17 cellular contexts compared by ENCODE assay signal in the genomic region with DNA sequence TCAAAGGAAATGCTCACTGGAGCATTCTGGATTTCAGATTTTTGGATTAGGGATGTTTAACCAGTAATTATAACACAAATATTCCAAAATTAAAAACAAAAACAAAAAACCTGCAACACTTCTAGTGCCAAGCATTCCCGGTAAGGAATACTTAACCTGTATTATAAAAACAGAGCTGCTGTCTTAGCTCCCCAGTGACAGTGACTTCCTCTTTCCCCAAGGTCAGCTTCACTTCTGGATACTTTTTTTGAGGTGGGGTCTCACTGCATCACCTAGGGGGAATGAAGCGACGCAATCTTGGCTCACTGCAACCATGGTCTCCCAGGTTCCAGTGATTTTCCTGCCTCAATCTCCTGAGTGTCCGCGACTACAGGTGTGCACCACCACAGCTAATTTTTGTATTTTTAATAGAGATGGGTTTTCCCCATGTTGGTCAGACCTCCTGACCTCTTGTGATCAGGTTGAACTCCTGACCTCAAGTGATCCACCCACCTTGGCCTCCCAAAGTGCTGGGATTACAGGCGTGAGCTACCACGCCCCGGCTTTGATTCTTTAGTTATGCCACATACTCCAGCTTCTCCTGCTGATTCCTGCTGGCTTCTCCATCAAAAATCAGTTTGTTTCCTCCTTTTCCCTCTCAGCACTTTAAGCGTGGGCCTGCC. TPM values are rescaled to one million over a fixed set of nuclear protein-coding genes. Genes with fewer than 3 reads are reported as not detected.
DNase-seq lines count a peak whose midpoint lies in the region; ATAC-seq, FAIRE-seq and TF ChIP-seq lines count a peak whose summit lies in the region.
"Had no signal": no experiment of that assay in that cellular context is flagged by ENCODE, and none has a peak within 500 bp of the region (broad histone marks: within the 10 kb centered on the region; RNA-seq: fewer than 3 reads in every experiment).

No MANE protein-coding gene starts in this region.

- no peak for TF ChIP-seq RAD21 in H1 (IDR thresholded peaks at IDR 0.05 in 1 of 2, conservative IDR thresholded peaks at IDR 0.05 in 1 of 2; ENCODE audit: low read depth in 2 of 2, low read length in 2 of 2)

- H3K9me3 ChIP-seq in H1 (ENCODE audit: insufficient read depth in 2 of 2, low read depth in 1 of 2, low read length in 1 of 2) = no peaks in the 10 kb centered on the region
- H3K9me3 ChIP-seq: neutrophil, right atrium auricular region had no signal

- H4K20me1 ChIP-seq in H1 (replicated peaks in 1 of 2; ENCODE audit: control insufficient read depth in 1 of 2, insufficient read depth in 2 of 2, low read length in 2 of 2) = peaks cover 32 to 40% of the 10 kb centered on the region in 2 experiments

- H3K18ac ChIP-seq in H1 (ENCODE audit: extremely low read depth, low read length) = no peak overlapping the region

- no peak for ATAC-seq in activated T-cell treated with anti-CD3 and anti-CD28 coated beads, Interleukin-2, amount 50 U/mL, for 4 hours
- ATAC-seq in T-cell (replicated peaks in 1 of 4) (no peak), HG03354 (IDR thresholded peaks at IDR 0.05; ENCODE audit: poor library complexity, severe bottlenecking, unreplicated experiment) (no peak)
- no peak for ATAC-seq in stimulated activated naive CD8-positive, alpha-beta T cell treated with anti-CD3 and anti-CD28 coated beads, Interleukin-15, amount 100 ng/mL, for 72 hours

- no peak overlapping the region for H2AK5ac ChIP-seq in H1 (ENCODE audit: low read depth, low read length)

- H2BK12ac ChIP-seq in H1 (ENCODE audit: low read depth, low read length) = no peak overlapping the region

- H3K14ac ChIP-seq in H1 (ENCODE audit: insufficient read length) = no peak overlapping the region

- no peak overlapping the region for H3K56ac ChIP-seq in H1 (replicated peaks; ENCODE audit: insufficient read length, low read depth, low read length)

- H3K27me3 ChIP-seq in H1 (replicated peaks in 1 of 4; ENCODE audit: control insufficient read depth in 3 of 4, extremely low read depth in 1 of 4, insufficient read depth in 3 of 4, low read length in 3 of 4) = no peaks in the 10 kb centered on the region
- H3K27me3 ChIP-seq: hepatocyte, neutrophil, right atrium auricular region had no signal

- H3K4me3 Mint-ChIP-seq in activated T-cell treated with anti-CD3 and anti-CD28 coated beads, Interleukin-2, amount 50 U/mL, for 24 hours = no peak overlapping the region
- H3K4me3 Mint-ChIP-seq in activated T-cell treated with anti-CD3 and anti-CD28 coated beads, Interleukin-2, amount 50 U/mL, for 4 hours = no peak overlapping the region
- H3K4me3 Mint-ChIP-seq in T-cell = no peak overlapping the region
- no peak overlapping the region for H3K4me3 Mint-ChIP-seq in stimulated activated naive CD8-positive, alpha-beta T cell treated with anti-CD3 and anti-CD28 coated beads, Interleukin-15, amount 100 ng/mL, for 72 hours
- H3K4me3 Mint-ChIP-seq: mesothelial cell of epicardium had no signal

- H3K79me2 ChIP-seq in H1 (ENCODE audit: control insufficient read depth in 1 of 2, insufficient read depth in 2 of 2, low read length in 2 of 2) = peaks cover 4 to 76% of the 10 kb centered on the region in 2 experiments; a peak in 3 of 4 replicates

- H3K27ac Mint-ChIP-seq in activated T-cell treated with anti-CD3 and anti-CD28 coated beads, Interleukin-2, amount 50 U/mL, for 24 hours = peak overlapping the region; percentile 90
- peak overlapping the region; percentile 82 to 88 for H3K27ac Mint-ChIP-seq in T-cell
- peak overlapping the region; percentile 2 to 51 for H3K27ac Mint-ChIP-seq in stimulated activated naive CD8-positive, alpha-beta T cell treated with anti-CD3 and anti-CD28 coated beads, Interleukin-15, amount 100 ng/mL, for 72 hours
- H3K27ac Mint-ChIP-seq: mesothelial cell of epicardium had no signal

- no peaks in the 10 kb centered on the region for H3K23me2 ChIP-seq in H1 (ENCODE audit: low read depth, low read length)

- H4K5ac ChIP-seq in H1 (ENCODE audit: insufficient read length, low read depth, low read length) = no peak overlapping the region

- WGBS in H1 (ENCODE audit: extremely low coverage in 1 of 2, insufficient coverage in 1 of 2, insufficient read length in 1 of 2, insufficient replicate concordance in 2 of 2, low coverage in 1 of 2, low lambda C conversion rate in 2 of 2, missing lambda C conversion rate in 1 of 2), 2 experiments = 87% methylated on average over 9 of the region's 9 CpGs; no CpG with 5 or more reads in 1 of the 2 experiments

- H2AFZ ChIP-seq in H1 (ENCODE audit: low read length) = no peak overlapping the region
- H2AFZ ChIP-seq: hepatocyte had no signal

- 0 out of 3 replicates have a peak, but pooled peaks of 1 of the 2 experiments have one; percentile 20 for TF ChIP-seq POLR2A in H1 (IDR thresholded peaks at IDR 0.05; ENCODE audit: control extremely low read depth in 1 of 2, low read depth in 2 of 2, low read length in 2 of 2)

- no peaks in the 10 kb centered on the region for H3K9me3 Mint-ChIP-seq in activated T-cell treated with anti-CD3 and anti-CD28 coated beads, Interleukin-2, amount 50 U/mL, for 24 hours
- H3K9me3 Mint-ChIP-seq in activated T-cell treated with anti-CD3 and anti-CD28 coated beads, Interleukin-2, amount 50 U/mL, for 4 hours = no peaks in the 10 kb centered on the region
- H3K9me3 Mint-ChIP-seq in T-cell = no peaks in the 10 kb centered on the region
- H3K9me3 Mint-ChIP-seq in stimulated activated naive CD8-positive, alpha-beta T cell treated with anti-CD3 and anti-CD28 coated beads, Interleukin-15, amount 100 ng/mL, for 72 hours = no peaks in the 10 kb centered on the region
- H3K9me3 Mint-ChIP-seq: mesothelial cell of epicardium had no signal

- no peak overlapping the region for H3K27ac ChIP-seq in H1 (ENCODE audit: low read depth, low read length)
- H3K27ac ChIP-seq: hepatocyte, neutrophil, right atrium auricular region had no signal

- peaks cover 4% of the 10 kb centered on the region; the same call in 1 of the 2 replicates for H3K79me1 ChIP-seq in H1 (ENCODE audit: low read depth, low read length)

- H3K27me3 Mint-ChIP-seq in activated T-cell treated with anti-CD3 and anti-CD28 coated beads, Interleukin-2, amount 50 U/mL, for 24 hours = no peaks in the 10 kb centered on the region
- H3K27me3 Mint-ChIP-seq in activated T-cell treated with anti-CD3 and anti-CD28 coated beads, Interleukin-2, amount 50 U/mL, for 4 hours (ENCODE audit: low read depth) = no peaks in the 10 kb centered on the region
- H3K27me3 Mint-ChIP-seq in T-cell = no peaks in the 10 kb centered on the region
- no peaks in the 10 kb centered on the region for H3K27me3 Mint-ChIP-seq in stimulated activated naive CD8-positive, alpha-beta T cell treated with anti-CD3 and anti-CD28 coated beads, Interleukin-15, amount 100 ng/mL, for 72 hours

- peak overlapping the region; percentile 17 to 37; a peak in 2 of 4 replicates for H3K4me2 ChIP-seq in H1 (ENCODE audit: insufficient read depth in 1 of 2, low read depth in 2 of 2, low read length in 2 of 2)
- H3K4me2 ChIP-seq: hepatocyte had no signal

- peaks cover 66% of the 10 kb centered on the region for H3K4me1 Mint-ChIP-seq in activated T-cell treated with anti-CD3 and anti-CD28 coated beads, Interleukin-2, amount 50 U/mL, for 24 hours (ENCODE audit: low read depth)
- peaks cover 44% of the 10 kb centered on the region for H3K4me1 Mint-ChIP-seq in activated T-cell treated with anti-CD3 and anti-CD28 coated beads, Interleukin-2, amount 50 U/mL, for 4 hours (ENCODE audit: low read depth)
- H3K4me1 Mint-ChIP-seq in T-cell = peaks cover 33 to 58% (median 51%) of the 10 kb centered on the region in 3 donors
- H3K4me1 Mint-ChIP-seq in stimulated activated naive CD8-positive, alpha-beta T cell treated with anti-CD3 and anti-CD28 coated beads, Interleukin-15, amount 100 ng/mL, for 72 hours = peaks cover 50% of the 10 kb centered on the region

- no peak overlapping the region for H3K23ac ChIP-seq in H1 (ENCODE audit: insufficient read length)

- H3K36me3 ChIP-seq in H1 (ENCODE audit: control insufficient read depth in 2 of 4, insufficient read depth in 4 of 4, low read length in 3 of 4) = peaks cover 21 to 92% (median 69%) of the 10 kb centered on the region in 4 experiments

- no peak overlapping the region for H2BK15ac ChIP-seq in H1 (ENCODE audit: low read length)

- no peak overlapping the region for H4K91ac ChIP-seq in H1 (replicated peaks; ENCODE audit: insufficient read length, low read length)

- CTCF ChIA-PET in T-cell (lab: Charles Lee) = interaction anchor here (0.5 to 1.0 kb wide), 5 partner anchors 10 to 1435 kb away, joined by 3 to 5 read pairs (median 3); no protein-coding TSS in a partner anchor
- CTCF ChIA-PET in H1 (lab: Charles Lee; ENCODE audit: partially characterized antibody) = interaction anchor here (0.9 to 1.8 kb wide), 4 partner anchors 11 to 161 kb away, joined by 3 to 6 read pairs (median 4); no protein-coding TSS in a partner anchor

- no peak overlapping the region for H2BK5ac ChIP-seq in H1 (ENCODE audit: low read depth, low read length)

- DNase-seq in activated T-cell treated with anti-CD3 and anti-CD28 coated beads, Interleukin-2, amount 50 U/mL, for 24 hours = no peak
- DNase-seq in activated T-cell treated with anti-CD3 and anti-CD28 coated beads, Interleukin-2, amount 50 U/mL, for 4 hours = no peak
- DNase-seq in T-cell (no peak), H1 (ENCODE audit: low read depth in 1 of 2, low spot score in 2 of 2) (no peak), epidermal melanocyte (ENCODE audit: insufficient read length, low spot score) (no peak)
- DNase-seq in stimulated activated naive CD8-positive, alpha-beta T cell treated with anti-CD3 and anti-CD28 coated beads, Interleukin-15, amount 100 ng/mL, for 72 hours = no peak
- no peak for DNase-seq in activated effector memory CD4-positive, alpha-beta T cell treated with Interleukin-2 at 50 U/mL for 16 hours
- DNase-seq: aorta; kidney glomerular epithelial cell; NCI-H146; Right ventricle myocardium superior; stimulated activated CD4-positive, alpha-beta T cell treated with anti-CD3 and anti-CD28 coated beads, Interleukin-15, amount 100 ng/mL, for 24 hours had no signal

- H3K9ac ChIP-seq in H1 (replicated peaks in 1 of 4; ENCODE audit: extremely low read depth in 1 of 4, low read depth in 3 of 4, low read length in 3 of 4) = no peak overlapping the region

- POLR2A ChIA-PET in T-cell (lab: Charles Lee) = no interaction called here
- POLR2A ChIA-PET in H1 (lab: Charles Lee; ENCODE audit: partially characterized antibody) = interaction anchor here (0.6 to 3.7 kb wide), 7 partner anchors 8 to 198 kb away, joined by 3 to 27 read pairs (median 4); a partner anchor contains a TSS

- no peak overlapping the region for H2BK20ac ChIP-seq in H1 (ENCODE audit: low read length)

- H3K4me3 ChIP-seq in H1 (ENCODE audit: extremely low read depth in 1 of 4, insufficient read depth in 2 of 4, low read depth in 3 of 4, low read length in 4 of 4) = peak overlapping the region in 1 of 4 experiments; percentile 1; a peak in 1 of 8 replicates
- H3K4me3 ChIP-seq: hepatocyte, right atrium auricular region had no signal

- no peak overlapping the region for H2BK120ac ChIP-seq in H1 (replicated peaks; ENCODE audit: low read depth, low read length)

- no peak for TF ChIP-seq EP300 in H1 (IDR thresholded peaks at IDR 0.05; ENCODE audit: borderline replicate concordance in 1 of 2, low read depth in 2 of 2, low read length in 2 of 2)

- peaks cover 100% of the 10 kb centered on the region for H3K36me3 Mint-ChIP-seq in activated T-cell treated with anti-CD3 and anti-CD28 coated beads, Interleukin-2, amount 50 U/mL, for 24 hours (ENCODE audit: low read depth)
- H3K36me3 Mint-ChIP-seq in activated T-cell treated with anti-CD3 and anti-CD28 coated beads, Interleukin-2, amount 50 U/mL, for 4 hours (ENCODE audit: insufficient read depth) = peaks cover 62% of the 10 kb centered on the region
- peaks cover 60% of the 10 kb centered on the region for H3K36me3 Mint-ChIP-seq in T-cell

- H3K4me1 ChIP-seq in H1 (replicated peaks in 1 of 4; ENCODE audit: control insufficient read depth in 3 of 4, insufficient read depth in 4 of 4, low read length in 3 of 4) = peaks cover 0 to 15% (median 8%) of the 10 kb centered on the region in 4 experiments; a peak in 3 of 7 replicates

- no peak for TF ChIP-seq CTCF in H1 (IDR thresholded peaks at IDR 0.05; ENCODE audit: control extremely low read depth in 1 of 3, insufficient read depth in 1 of 3, low read depth in 1 of 3, low read length in 3 of 3)

- no peak overlapping the region for H3K4ac ChIP-seq in H1 (replicated peaks; ENCODE audit: insufficient read length, low read depth, low read length)

- no peak overlapping the region for H4K8ac ChIP-seq in H1 (ENCODE audit: extremely low read depth, insufficient read depth, low read length)

- FAIRE-seq in H1 (lab: Jason Lieb, UNC) = no peak

RNA-seq across cellular contexts. Expression of a gene that starts 15.9 kb away (rescaled TPM):
- 100 to 1,000 TPM; 345 to 413 (median 354) TPM for total RNA-seq in activated T-cell treated with anti-CD3 and anti-CD28 coated beads, Interleukin-2, amount 50 U/mL, for 4 hours
- total RNA-seq in T-cell = 100 to 1,000 TPM; 113 to 154 (median 134) TPM
- 335 and 350 TPM in 2 replicates for total RNA-seq in H1 (2021; fragmentation: NEBNext Ultra II Directional; extraction: Animal tissue kit (Norgen Biotek cat#: 25700))
- 109 and 193 TPM in 2 replicates for polyA plus RNA-seq in H1 (2011; rRNA removed)
- 216 TPM for polyA plus RNA-seq in H1 (2011; cell fraction: cytosol; rRNA removed)
- polyA plus RNA-seq in H1 (2011; cell fraction: nucleus; rRNA removed) = 71.9 TPM
- 227 to 289 TPM (median 267 TPM) in 4 replicates for polyA plus RNA-seq in H1 (2012, experiment 1 of 2)
- 41.5 TPM for polyA plus RNA-seq in H1 (2012, experiment 2 of 2)
- polyA plus RNA-seq in H1 (2013, experiment 1 of 2) = 220 TPM
- 229 TPM for polyA plus RNA-seq in H1 (2013, experiment 2 of 2)
- polyA minus RNA-seq in H1 (2011; rRNA and poly(A)+ RNA removed) = 220 and 313 TPM in 2 replicates
- polyA minus RNA-seq in H1 (2011; cell fraction: cytosol; rRNA and poly(A)+ RNA removed) = 137 TPM
- polyA minus RNA-seq in H1 (2011; cell fraction: nucleus; rRNA and poly(A)+ RNA removed) = 129 TPM

RNA-seq across cellular contexts. Expression of a gene that starts 37.9 kb away (rescaled TPM):
- total RNA-seq in activated T-cell treated with anti-CD3 and anti-CD28 coated beads, Interleukin-2, amount 50 U/mL, for 4 hours = 1 to 10 TPM; 6.1 to 8.1 (median 7.2) TPM
- 10 to 100 TPM in 3 of 5 donors, 1 to 10 TPM in 2; 5.6 to 18.7 (median 14.2) TPM for total RNA-seq in T-cell
- 5.6 and 5.8 TPM in 2 replicates for total RNA-seq in H1 (2021; fragmentation: NEBNext Ultra II Directional; extraction: Animal tissue kit (Norgen Biotek cat#: 25700))
- 10.5 and 11.2 TPM in 2 replicates for polyA plus RNA-seq in H1 (2011; rRNA removed)
- 8.0 TPM for polyA plus RNA-seq in H1 (2011; cell fraction: cytosol; rRNA removed)
- polyA plus RNA-seq in H1 (2011; cell fraction: nucleus; rRNA removed) = 5.7 TPM
- 7.3 to 9.5 TPM (median 7.9 TPM) in 4 replicates for polyA plus RNA-seq in H1 (2012, experiment 1 of 2)
- 7.0 TPM for polyA plus RNA-seq in H1 (2012, experiment 2 of 2)
- 14.1 TPM for polyA plus RNA-seq in H1 (2013, experiment 1 of 2)
- polyA plus RNA-seq in H1 (2013, experiment 2 of 2) = 14.7 TPM
- polyA minus RNA-seq in H1 (2011; rRNA and poly(A)+ RNA removed) = 3.7 and 6.0 TPM in 2 replicates
- polyA minus RNA-seq in H1 (2011; cell fraction: cytosol; rRNA and poly(A)+ RNA removed) = 2.9 TPM
- polyA minus RNA-seq in H1 (2011; cell fraction: nucleus; rRNA and poly(A)+ RNA removed) = 3.0 TPM

Comparison
In these comparisons a context has a peak if more than half of its experiments do, and no peak if none do; other contexts are left out.
1. H3K27ac Mint-ChIP-seq: peak in every context shown above with its lines; median percentile 90 in activated T-cell treated with anti-CD3 and anti-CD28 coated beads, Interleukin-2, amount 50 U/mL, for 24 hours; 85 in T-cell; 26 in stimulated activated naive CD8-positive, alpha-beta T cell treated with anti-CD3 and anti-CD28 coated beads, Interleukin-15, amount 100 ng/mL, for 72 hours.